In genomic region chr12:7019043-7019569, GRCh38 we compare ENCODE assay signal across 8 cellular contexts. TPM values are rescaled to one million over a fixed set of nuclear protein-coding genes. Genes with fewer than 3 reads are reported as not detected.
A peak's percentile ranks its signal among the peaks of the same experiment; 100 is the strongest.
DNase-seq lines count a peak whose midpoint lies in the region; ATAC-seq, FAIRE-seq and TF ChIP-seq lines count a peak whose summit lies in the region.

No MANE protein-coding gene starts in this region.

- no peaks in the 10 kb centered on the region for H3K9me3 Mint-ChIP-seq in astrocyte (ENCODE audit: unreplicated experiment)

- H3K18ac ChIP-seq in mesenchymal stem cell (ENCODE audit: low read depth in 1 of 2, low read length in 2 of 2) = no peak overlapping the region

- H3K9ac ChIP-seq in HUES48 (ENCODE audit: low read depth, low read length) (no peak overlapping the region; the same call in 1 of the 2 replicates), astrocyte (ENCODE audit: low read length) (peak overlapping the region; percentile 82), mesenchymal stem cell (ENCODE audit: low read length) (peak overlapping the region; percentile 83)

- 9% methylated on average over 5 of the region's 6 CpGs for WGBS in mesenchymal stem cell

- H3K36me3 Mint-ChIP-seq in astrocyte (ENCODE audit: low read depth, unreplicated experiment) = no peaks in the 10 kb centered on the region

- H3K4me3 ChIP-seq in HUES48 (ENCODE audit: low read depth, low read length) (peak overlapping the region; percentile 71), astrocyte (ENCODE audit: insufficient read depth, low read depth, low read length) (peak overlapping the region; percentile 90), mesenchymal stem cell (ENCODE audit: insufficient read depth in 1 of 2, low read depth in 1 of 2, low read length in 2 of 2) (peak overlapping the region in 1 of 2 experiments; percentile 97)

- peak overlapping the region; percentile 87 for H3K27ac Mint-ChIP-seq in astrocyte (ENCODE audit: unreplicated experiment)

- H3K79me1 ChIP-seq in mesenchymal stem cell (replicated peaks; ENCODE audit: low read length, poor library complexity, severe bottlenecking) = peaks cover 11% of the 10 kb centered on the region

- H3K27me3 ChIP-seq in HUES48 (ENCODE audit: control insufficient read depth, insufficient read depth, low read length) (no peaks in the 10 kb centered on the region), astrocyte (ENCODE audit: insufficient read depth, low read length) (no peaks in the 10 kb centered on the region), mesenchymal stem cell (ENCODE audit: control insufficient read depth in 1 of 2, insufficient read depth in 1 of 2, low read length in 2 of 2) (no peaks in the 10 kb centered on the region)

- no peak overlapping the region for H3K23ac ChIP-seq in mesenchymal stem cell (ENCODE audit: low read length in 2 of 2)

- no peak overlapping the region for H3K14ac ChIP-seq in mesenchymal stem cell (ENCODE audit: low read length in 2 of 2)

- in situ Hi-C loops in ACHN (cut with HindIII; ENCODE audit: low pct_ligation_motif_present, low pct_unique_long_range_greater_than_20kb, low sequenced_read_pairs) = no loop called here

- H2BK12ac ChIP-seq in mesenchymal stem cell (ENCODE audit: low read length in 2 of 2) = no peak overlapping the region

- H3K27ac ChIP-seq in HUES48 (ENCODE audit: low read depth, low read length) (peak overlapping the region; percentile 98), astrocyte (ENCODE audit: low read depth, low read length) (peak overlapping the region; percentile 53), mesenchymal stem cell (ENCODE audit: low read length, poor library complexity, severe bottlenecking) (peak overlapping the region; percentile 75)

- no peak overlapping the region for H2BK15ac ChIP-seq in mesenchymal stem cell (ENCODE audit: low read depth, poor library complexity, severe bottlenecking)

- no peak overlapping the region for H4K8ac ChIP-seq in mesenchymal stem cell (ENCODE audit: low read length)

- no peak overlapping the region for H2AK5ac ChIP-seq in mesenchymal stem cell (ENCODE audit: low read length, severe bottlenecking)

- H3K4me2 ChIP-seq in astrocyte (ENCODE audit: low read length) (peak overlapping the region; percentile 96), mesenchymal stem cell (ENCODE audit: low read length, poor library complexity, severe bottlenecking) (peak overlapping the region; percentile 61)

- peaks cover 3% of the 10 kb centered on the region for H3K4me1 Mint-ChIP-seq in astrocyte (ENCODE audit: low read depth, unreplicated experiment)

- H3K4me1 ChIP-seq in HUES48 (ENCODE audit: control insufficient read depth, insufficient read depth, low read length) (peaks cover 12% of the 10 kb centered on the region; the same call in 1 of the 2 replicates), astrocyte (ENCODE audit: insufficient read depth, low read length) (no peaks in the 10 kb centered on the region), mesenchymal stem cell (ENCODE audit: control insufficient read depth, insufficient read depth, low read depth, low read length) (peaks cover 3% of the 10 kb centered on the region)

- H3K9me3 ChIP-seq in HUES48 (ENCODE audit: control insufficient read depth, insufficient read depth, low read length) (no peaks in the 10 kb centered on the region), astrocyte (ENCODE audit: insufficient read depth, low read depth, low read length) (no peaks in the 10 kb centered on the region), mesenchymal stem cell (ENCODE audit: control insufficient read depth, low read length) (no peaks in the 10 kb centered on the region)

- H2BK5ac ChIP-seq in mesenchymal stem cell (ENCODE audit: low read depth, low read length, poor library complexity, severe bottlenecking) = no peak overlapping the region

- TF ChIP-seq CTCF in astrocyte (IDR thresholded peaks at IDR 0.05; ENCODE audit: insufficient read depth, low read depth, low read length) = no peak

- peak; percentile 22 for DNase-seq in ACHN
- DNase-seq in astrocyte (ENCODE audit: low read depth) = no peak
- no peak for DNase-seq in mesenchymal stem cell
- no peak for DNase-seq in ecto neural progenitor cell (ENCODE audit: low spot score)

- H4K20me1 ChIP-seq in astrocyte (ENCODE audit: insufficient read depth, low read length) = peaks cover 3% of the 10 kb centered on the region

- peaks cover 8% of the 10 kb centered on the region; the same call in 1 of the 2 replicates for H3K36me3 ChIP-seq in HUES48 (ENCODE audit: control insufficient read depth, insufficient read depth, low read length)
- no peaks in the 10 kb centered on the region for H3K36me3 ChIP-seq in astrocyte (ENCODE audit: insufficient read depth, low read length)
- peaks cover 0 to 4% of the 10 kb centered on the region in 2 experiments for H3K36me3 ChIP-seq in mesenchymal stem cell (ENCODE audit: control insufficient read depth in 1 of 2, insufficient read depth in 2 of 2, low read depth in 1 of 2, low read length in 2 of 2)

- no peaks in the 10 kb centered on the region for H3K27me3 Mint-ChIP-seq in astrocyte (ENCODE audit: low read depth, unreplicated experiment)

- H2BK120ac ChIP-seq in mesenchymal stem cell (ENCODE audit: low read depth, low read length) = no peak overlapping the region

- H3K4ac ChIP-seq in mesenchymal stem cell (ENCODE audit: low read depth in 1 of 2, low read length in 2 of 2) = no peak overlapping the region

- FAIRE-seq in astrocyte (lab: Jason Lieb, UNC) = no peak

- no peak overlapping the region for H4K91ac ChIP-seq in mesenchymal stem cell (ENCODE audit: low read length)

- H3K79me2 ChIP-seq in astrocyte (ENCODE audit: insufficient read depth, low read length) = peaks cover 3% of the 10 kb centered on the region

- peak overlapping the region; percentile 93 for H3K4me3 Mint-ChIP-seq in astrocyte (ENCODE audit: unreplicated experiment)

- H2AFZ ChIP-seq in astrocyte (ENCODE audit: low read depth, low read length) (peak overlapping the region; percentile 54), mesenchymal stem cell (ENCODE audit: low read depth, low read length) (no peak overlapping the region)

- no peak for ATAC-seq in HG03571 (IDR thresholded peaks at IDR 0.05; ENCODE audit: unreplicated experiment)
- no peak for ATAC-seq in GM18511 (IDR thresholded peaks at IDR 0.05; ENCODE audit: unreplicated experiment)
- no peak for ATAC-seq in GM19467 (IDR thresholded peaks at IDR 0.05; ENCODE audit: unreplicated experiment)

RNA-seq across cellular contexts. Expression of gene LPCAT3, which starts 0.8 kb away (rescaled TPM):
- 26.2 and 27.6 TPM in 2 replicates for total RNA-seq in astrocyte
- polyA plus RNA-seq in mesenchymal stem cell (2013, experiment 1 of 2) = 103 TPM
- polyA plus RNA-seq in mesenchymal stem cell (2013, experiment 2 of 2) = 102 TPM

RNA-seq across cellular contexts. Expression of gene C1S, which starts 41.4 kb away (rescaled TPM):
- total RNA-seq in astrocyte = 5.2 and 6.2 TPM in 2 replicates
- polyA plus RNA-seq in mesenchymal stem cell (2013, experiment 1 of 2) = 92.4 TPM
- 91.8 TPM for polyA plus RNA-seq in mesenchymal stem cell (2013, experiment 2 of 2)

RNA-seq across cellular contexts. Expression of gene EMG1, which starts 48.4 kb away (rescaled TPM):
- total RNA-seq in astrocyte = 38.6 and 39.1 TPM in 2 replicates
- 30.6 TPM for polyA plus RNA-seq in mesenchymal stem cell (2013, experiment 1 of 2)
- polyA plus RNA-seq in mesenchymal stem cell (2013, experiment 2 of 2) = 32.3 TPM

RNA-seq across cellular contexts. Expression of gene PHB2, which starts 48.6 kb away (rescaled TPM):
- 171 and 176 TPM in 2 replicates for total RNA-seq in astrocyte
- 253 TPM for polyA plus RNA-seq in mesenchymal stem cell (2013, experiment 1 of 2)
- 265 TPM for polyA plus RNA-seq in mesenchymal stem cell (2013, experiment 2 of 2)
